In the genomic region with DNA sequence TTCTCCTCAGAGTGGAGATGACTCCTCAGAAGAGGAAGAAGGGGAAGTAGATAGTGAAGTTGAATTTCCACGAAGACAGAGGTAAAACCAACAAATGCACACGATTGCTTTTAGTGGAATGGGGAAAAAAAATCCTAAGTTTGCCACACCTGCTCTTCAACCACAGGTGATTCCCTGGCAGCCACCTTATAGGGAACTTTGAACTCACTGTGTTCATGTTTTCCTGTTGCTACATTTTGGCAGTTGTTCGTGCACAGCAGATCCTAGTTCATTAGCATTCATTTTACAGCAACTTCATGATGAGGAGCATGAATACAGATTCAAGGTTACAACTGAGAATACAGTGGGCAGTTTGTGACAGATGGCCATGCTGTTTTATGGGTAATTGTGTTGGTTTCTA, we compare ENCODE assay signal across 23 cellular contexts.
"Had no signal": no experiment of that assay in that cellular context is flagged by ENCODE, and none has a peak within 500 bp of the region (broad histone marks: within the 10 kb centered on the region; RNA-seq: fewer than 3 reads in every experiment).

No MANE protein-coding gene starts in this region.

- H3K27ac Mint-ChIP-seq: mesothelial cell of epicardium; naive thymus-derived CD4-positive, alpha-beta T cell; natural killer cell treated with Interleukin-12 subunit alpha and Interleukin-12 subunit beta and Interleukin-15 and Interleukin-18, amount 100 ng/mL, for 72 hours; progenitor cell of endocrine pancreas; stimulated activated effector memory CD8-positive, alpha-beta T cell treated with anti-CD3 and anti-CD28 coated beads, Interleukin-12 subunit alpha, Interleukin-12 subunit beta, amount 100 ng/mL, for 72 hours; stimulated activated naive CD8-positive, alpha-beta T cell treated with anti-CD3 and anti-CD28 coated beads, Interleukin-15, Interleukin-2, amounts not matched to agents 100 ng/mL and 50 ng/mL, for 24 hours; type B pancreatic cell had no signal

- H3K27me3 ChIP-seq: hepatocyte, left lung, ovary, right atrium auricular region, right lobe of liver, suprapubic skin, tibial artery, uterus had no signal

- H3K79me2 ChIP-seq: hepatocyte had no signal

- H3K4me1 Mint-ChIP-seq: mesothelial cell of epicardium had no signal

- H3K27me3 Mint-ChIP-seq: naive thymus-derived CD4-positive, alpha-beta T cell; natural killer cell treated with Interleukin-12 subunit alpha and Interleukin-12 subunit beta and Interleukin-15 and Interleukin-18, amount 100 ng/mL, for 72 hours; progenitor cell of endocrine pancreas; stimulated activated naive CD8-positive, alpha-beta T cell treated with anti-CD3 and anti-CD28 coated beads, Interleukin-15, Interleukin-2, amounts not matched to agents 100 ng/mL and 50 ng/mL, for 24 hours; type B pancreatic cell had no signal

- H3K36me3 Mint-ChIP-seq: natural killer cell treated with Interleukin-12 subunit alpha and Interleukin-12 subunit beta and Interleukin-15 and Interleukin-18, amount 100 ng/mL, for 72 hours had no signal

- H3K9me3 ChIP-seq: left lung, lower lobe of right lung, ovary, right atrium auricular region, right lobe of liver, suprapubic skin, thoracic aorta, tibial artery, uterus had no signal

- ATAC-seq: left lung; lower lobe of right lung; naive thymus-derived CD4-positive, alpha-beta T cell; natural killer cell treated with Interleukin-12 subunit alpha and Interleukin-12 subunit beta and Interleukin-15 and Interleukin-18, amount 100 ng/mL, for 72 hours; stimulated activated effector memory CD8-positive, alpha-beta T cell treated with anti-CD3 and anti-CD28 coated beads, Interleukin-12 subunit alpha, Interleukin-12 subunit beta, amount 100 ng/mL, for 72 hours had no signal

- H3K9me3 Mint-ChIP-seq: mesothelial cell of epicardium; natural killer cell treated with Interleukin-12 subunit alpha and Interleukin-12 subunit beta and Interleukin-15 and Interleukin-18, amount 100 ng/mL, for 72 hours; stimulated activated effector memory CD8-positive, alpha-beta T cell treated with anti-CD3 and anti-CD28 coated beads, Interleukin-12 subunit alpha, Interleukin-12 subunit beta, amount 100 ng/mL, for 72 hours; stimulated activated naive CD8-positive, alpha-beta T cell treated with anti-CD3 and anti-CD28 coated beads, Interleukin-15, Interleukin-2, amounts not matched to agents 100 ng/mL and 50 ng/mL, for 24 hours; type B pancreatic cell had no signal

- DNase-seq: islet precursor cell; left lung; lower lobe of right lung; mesendoderm; naive thymus-derived CD4-positive, alpha-beta T cell; ovary; right lobe of liver; stimulated activated CD4-positive, alpha-beta T cell treated with anti-CD3 and anti-CD28 coated beads, Interleukin-12 subunit alpha, Interleukin-12 subunit beta, amount 100 ng/mL, for 4 hours; stimulated activated CD4-positive, alpha-beta T cell treated with anti-CD3 and anti-CD28 coated beads, Interleukin-15, amount 100 ng/mL, for 24 hours; stimulated activated CD4-positive, alpha-beta T cell treated with anti-CD3 and anti-CD28 coated beads, Interleukin-4, amount 100 ng/mL, for 24 hours; stimulated activated naive CD4-positive, alpha-beta T cell; tibial artery; uterus had no signal

- H3K4me3 ChIP-seq: hepatocyte, left lung, lower lobe of right lung, ovary, right atrium auricular region, right lobe of liver, suprapubic skin, thoracic aorta, tibial artery, uterus had no signal

- H3K27ac ChIP-seq: hepatocyte, left lung, lower lobe of right lung, ovary, right atrium auricular region, right lobe of liver, suprapubic skin, thoracic aorta, tibial artery, uterus had no signal

- H3K4me1 ChIP-seq: left lung, lower lobe of right lung, right atrium auricular region, right lobe of liver, suprapubic skin, tibial artery, uterus had no signal

- H3K36me3 ChIP-seq: ovary, uterus had no signal

- H3K4me2 ChIP-seq: hepatocyte had no signal

- H2AFZ ChIP-seq: hepatocyte had no signal

- H3K4me3 Mint-ChIP-seq: mesothelial cell of epicardium; naive thymus-derived CD4-positive, alpha-beta T cell; natural killer cell treated with Interleukin-12 subunit alpha and Interleukin-12 subunit beta and Interleukin-15 and Interleukin-18, amount 100 ng/mL, for 72 hours; stimulated activated effector memory CD8-positive, alpha-beta T cell treated with anti-CD3 and anti-CD28 coated beads, Interleukin-12 subunit alpha, Interleukin-12 subunit beta, amount 100 ng/mL, for 72 hours; stimulated activated naive CD8-positive, alpha-beta T cell treated with anti-CD3 and anti-CD28 coated beads, Interleukin-15, Interleukin-2, amounts not matched to agents 100 ng/mL and 50 ng/mL, for 24 hours; type B pancreatic cell had no signal
